1 cellular context compared by ENCODE assay signal in the genomic region with DNA sequence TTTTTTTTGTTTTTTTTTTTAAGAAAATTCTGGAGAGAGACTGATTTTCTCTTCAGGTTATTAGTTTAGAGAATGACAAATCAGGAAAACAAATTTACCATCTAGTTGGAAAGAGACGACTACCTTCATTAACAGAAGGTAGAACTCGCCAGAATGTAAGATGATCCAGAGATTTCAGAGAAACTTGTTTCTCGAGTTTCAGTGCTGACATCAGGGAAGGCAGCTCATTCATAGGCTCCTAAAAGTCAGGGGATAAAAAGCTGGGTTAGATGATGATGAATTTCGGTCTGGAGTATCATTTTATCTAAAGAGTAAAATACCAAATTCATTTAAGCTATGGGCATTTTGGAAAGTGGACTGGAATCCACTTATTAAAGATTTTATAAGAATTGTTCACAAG.
TF ChIP-seq lines count a peak whose summit lies in the region.

No MANE protein-coding gene starts in this region.

TF ChIP-seq in SK-N-SH treated with all-trans-retinoic acid at 6 μM for 48 hours, 23 proteins besides CTCF, POLR2A, EP300 and RAD21 (continued from another document):
- TF ChIP-seq, protein P1, sequence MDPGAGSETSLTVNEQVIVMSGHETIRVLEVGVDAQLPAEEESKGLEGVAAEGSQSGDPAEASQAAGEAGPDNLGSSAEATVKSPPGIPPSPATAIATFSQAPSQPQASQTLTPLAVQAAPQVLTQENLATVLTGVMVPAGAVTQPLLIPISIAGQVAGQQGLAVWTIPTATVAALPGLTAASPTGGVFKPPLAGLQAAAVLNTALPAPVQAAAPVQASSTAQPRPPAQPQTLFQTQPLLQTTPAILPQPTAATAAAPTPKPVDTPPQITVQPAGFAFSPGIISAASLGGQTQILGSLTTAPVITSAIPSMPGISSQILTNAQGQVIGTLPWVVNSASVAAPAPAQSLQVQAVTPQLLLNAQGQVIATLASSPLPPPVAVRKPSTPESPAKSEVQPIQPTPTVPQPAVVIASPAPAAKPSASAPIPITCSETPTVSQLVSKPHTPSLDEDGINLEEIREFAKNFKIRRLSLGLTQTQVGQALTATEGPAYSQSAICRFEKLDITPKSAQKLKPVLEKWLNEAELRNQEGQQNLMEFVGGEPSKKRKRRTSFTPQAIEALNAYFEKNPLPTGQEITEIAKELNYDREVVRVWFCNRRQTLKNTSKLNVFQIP (CRISPR knock-in tag; IDR thresholded peaks at IDR 0.05; ENCODE audit: borderline replicate concordance, low read depth) = no peak
- no peak for TF ChIP-seq TCF4 (CRISPR knock-in tag; IDR thresholded peaks at IDR 0.05; ENCODE audit: borderline replicate concordance)
- no peak for TF ChIP-seq PATZ1 (CRISPR knock-in tag; IDR thresholded peaks at IDR 0.05; ENCODE audit: borderline replicate concordance)
- no peak for TF ChIP-seq ESRRG (CRISPR knock-in tag; IDR thresholded peaks at IDR 0.05)
- TF ChIP-seq TSHZ2 (CRISPR knock-in tag; IDR thresholded peaks at IDR 0.05) = no peak
- TF ChIP-seq SNAI2 (CRISPR knock-in tag; IDR thresholded peaks at IDR 0.05) = no peak
